Comparison of ENCODE assay signal across 15 cellular contexts in the genomic region with DNA sequence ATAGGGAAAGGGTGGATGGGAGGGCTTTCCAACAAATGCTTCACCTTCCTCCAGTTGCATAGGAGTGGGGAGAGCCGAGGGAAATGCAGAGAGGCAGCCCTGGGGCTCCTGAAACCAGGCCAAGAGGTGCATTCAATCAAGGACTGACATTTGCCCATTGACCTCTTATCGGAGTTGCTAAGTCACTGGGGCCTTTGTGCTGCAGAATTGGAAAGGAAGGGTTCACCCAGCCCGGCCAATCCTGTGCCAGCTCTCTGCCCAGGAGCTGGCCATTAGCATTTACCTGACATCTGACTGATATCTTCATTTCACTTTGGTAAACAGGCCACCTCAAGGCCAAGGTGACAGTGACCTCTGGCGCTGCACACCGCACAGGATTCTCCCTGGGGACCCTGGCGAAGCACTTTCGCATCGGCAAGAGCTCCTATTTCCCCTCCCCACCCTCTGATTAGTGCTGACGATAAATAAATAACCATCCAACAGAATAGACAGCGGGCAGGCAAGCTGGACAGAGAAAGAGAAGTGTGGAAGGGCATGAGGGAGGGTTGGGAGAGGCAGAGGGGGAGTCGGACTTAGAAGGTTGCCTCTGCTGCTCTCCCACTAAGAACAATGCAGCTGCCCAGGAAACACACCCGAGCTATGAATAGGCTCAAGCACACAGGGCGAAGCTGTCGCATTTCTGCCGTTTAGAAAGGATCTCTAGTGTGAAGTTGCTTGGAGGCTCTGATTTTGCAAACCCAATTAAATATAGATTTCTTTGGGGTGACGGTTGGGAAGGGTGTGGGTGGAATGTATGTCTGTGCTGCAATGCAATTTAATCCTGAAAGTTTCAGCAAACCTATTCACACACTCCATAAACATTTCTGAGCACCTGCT. TPM values are rescaled to one million over a fixed set of nuclear protein-coding genes. Genes with fewer than 3 reads are reported as not detected.
DNase-seq lines count a peak whose midpoint lies in the region; ATAC-seq and TF ChIP-seq lines count a peak whose summit lies in the region.
"Had no signal": no experiment of that assay in that cellular context is flagged by ENCODE, and none has a peak within 500 bp of the region (broad histone marks: within the 10 kb centered on the region; RNA-seq: fewer than 3 reads in every experiment).

No MANE protein-coding gene starts in this region.

- H3K4me2 ChIP-seq in neuronal stem cell (ENCODE audit: insufficient read depth, low read length, poor library complexity, severe bottlenecking), result no peak overlapping the region

- no peak overlapping the region for H4K8ac ChIP-seq in neuronal stem cell (ENCODE audit: low read depth, low read length)

- H3K23ac ChIP-seq in neuronal stem cell (ENCODE audit: low read depth, low read length, poor library complexity), result no peak overlapping the region

- peak overlapping the region in 5 of 12 donors; percentile 7 to 69 (median 47) for H3K27ac ChIP-seq in heart left ventricle
- peak overlapping the region in 1 of 2 donors; percentile 42 for H3K27ac ChIP-seq in right atrium auricular region
- H3K27ac ChIP-seq in iPS-20b (ENCODE audit: low read length), result peak overlapping the region; percentile 11
- H3K27ac ChIP-seq in neuronal stem cell (replicated peaks; ENCODE audit: low read length), result no peak overlapping the region

- H4K91ac ChIP-seq in neuronal stem cell (ENCODE audit: low read depth, low read length, poor library complexity), result no peak overlapping the region

- no peak overlapping the region for H2BK120ac ChIP-seq in neuronal stem cell (ENCODE audit: low read depth, low read length)

- peaks cover 0 to 34% (median 17%) of the 10 kb centered on the region in 12 donors for H3K4me1 ChIP-seq in heart left ventricle
- peaks cover 0 to 36% of the 10 kb centered on the region in 2 donors for H3K4me1 ChIP-seq in right atrium auricular region
- peaks cover 17% of the 10 kb centered on the region; the same call in 1 of the 2 replicates for H3K4me1 ChIP-seq in iPS-20b (ENCODE audit: insufficient read depth, low read length)
- H3K4me1 ChIP-seq in neuronal stem cell (ENCODE audit: control insufficient read depth in 2 of 2, insufficient read depth in 1 of 2, low read depth in 1 of 2, low read length in 2 of 2), result peaks cover 11 to 20% of the 10 kb centered on the region in 2 donors

- H2BK12ac ChIP-seq in neuronal stem cell (ENCODE audit: low read length), result no peak overlapping the region

- 31 to 45% (median 34%) methylated on average over 16 of the region's 16 CpGs for WGBS in heart left ventricle, 4 donors
- whole genome bisulfite sequencing in neuronal stem cell (ENCODE audit: extremely low coverage in 2 of 2, insufficient read length in 2 of 2, insufficient replicate concordance in 1 of 2), 2 donors, result no CpG with 5 or more reads among the region's 16 CpGs

- H3K79me1 ChIP-seq in neuronal stem cell (ENCODE audit: low read depth, low read length), result no peaks in the 10 kb centered on the region

- peak overlapping the region in 4 of 12 donors; percentile 6 to 22 (median 17) for H3K4me3 ChIP-seq in heart left ventricle
- no peak overlapping the region for H3K4me3 ChIP-seq in right atrium auricular region
- no peak overlapping the region for H3K4me3 ChIP-seq in iPS-20b (ENCODE audit: low read length)
- H3K4me3 ChIP-seq in neuronal stem cell (ENCODE audit: low read length in 2 of 2), result peak overlapping the region in 1 of 2 donors; percentile 6

- H2BK15ac ChIP-seq in neuronal stem cell (ENCODE audit: low read length), result no peak overlapping the region

- H3K9me3 ChIP-seq in heart left ventricle (peaks cover 0 to 15% (median 0%) of the 10 kb centered on the region in 12 donors), right atrium auricular region (peaks cover 0 to 7% of the 10 kb centered on the region in 2 donors), iPS-20b (ENCODE audit: insufficient read depth, low read depth, low read length) (peaks cover 8% of the 10 kb centered on the region; the same call in 1 of the 2 replicates), neuronal stem cell (replicated peaks in 1 of 2; ENCODE audit: control insufficient read depth in 2 of 2, insufficient read depth in 1 of 2, low read depth in 1 of 2, low read length in 2 of 2) (peaks cover 0 to 6% of the 10 kb centered on the region in 2 donors)

- peak overlapping the region; percentile 36 for H3K18ac ChIP-seq in neuronal stem cell (ENCODE audit: low read length)

- H3K9ac ChIP-seq in iPS-20b (ENCODE audit: low read depth, low read length), result no peak overlapping the region
- no peak overlapping the region for H3K9ac ChIP-seq in neuronal stem cell (ENCODE audit: low read depth, low read length, poor library complexity)

- DNase-seq in heart left ventricle (no peak), right atrium auricular region (ENCODE audit: low spot score) (no peak), neuronal stem cell (ENCODE audit: low spot score) (no peak), AML-193 (lab: John Stamatoyannopoulos, UW) (no peak), LoVo (ENCODE audit: low spot score) (no peak)
- DNase-seq: activated effector memory CD4-positive, alpha-beta T cell treated with anti-CD3 and anti-CD28 coated beads, Interleukin-2, amount 50 U/mL, for 16 hours; Caco-2; Karpas-422; mammary epithelial cell; NCI-H526 treated with DMSO at 0.1 percent for 48 hours; stimulated activated CD4-positive, alpha-beta T cell treated with anti-CD3 and anti-CD28 coated beads, Interleukin-15, amount 100 ng/mL, for 24 hours; SW 1271 had no signal

- H3K27me3 ChIP-seq in heart left ventricle (no peaks in the 10 kb centered on the region), right atrium auricular region (no peaks in the 10 kb centered on the region), iPS-20b (ENCODE audit: insufficient read depth, low read length) (no peaks in the 10 kb centered on the region), neuronal stem cell (ENCODE audit: control insufficient read depth in 3 of 3, insufficient read depth in 3 of 3, low read depth in 1 of 3, low read length in 3 of 3) (peaks cover 0 to 7% (median 0%) of the 10 kb centered on the region in 3 experiments)

- H3K14ac ChIP-seq in neuronal stem cell (ENCODE audit: low read length), result no peak overlapping the region

- H3K4ac ChIP-seq in neuronal stem cell (ENCODE audit: low read length), result no peak overlapping the region

- TF ChIP-seq POLR2A in heart left ventricle (IDR thresholded peaks at IDR 0.05), result no peak

- peak overlapping the region; percentile 68 for H2AFZ ChIP-seq in neuronal stem cell (ENCODE audit: low read length)

- H3K36me3 ChIP-seq in heart left ventricle, result no peaks in the 10 kb centered on the region
- no peaks in the 10 kb centered on the region for H3K36me3 ChIP-seq in right atrium auricular region
- no peaks in the 10 kb centered on the region for H3K36me3 ChIP-seq in iPS-20b (ENCODE audit: insufficient read depth, low read depth, low read length)
- H3K36me3 ChIP-seq in neuronal stem cell (replicated peaks in 1 of 2; ENCODE audit: control insufficient read depth in 2 of 2, insufficient read depth in 2 of 2, low read length in 2 of 2), result no peaks in the 10 kb centered on the region

- no peak for TF ChIP-seq CTCF in heart left ventricle (IDR thresholded peaks at IDR 0.05)
- no peak for TF ChIP-seq CTCF in right atrium auricular region (IDR thresholded peaks at IDR 0.05)

- H2AK5ac ChIP-seq in neuronal stem cell (ENCODE audit: low read depth, low read length), result no peak overlapping the region

- intact Hi-C loops in heart left ventricle (cut with DNase I), result loop anchor here in 1 of 10 donors (5.0 to 10.0 kb wide), 2 partner anchors 84 to 211 kb away; a partner anchor contains a TSS

- H2BK5ac ChIP-seq in neuronal stem cell (ENCODE audit: low read length), result no peak overlapping the region

- ATAC-seq in heart left ventricle (peak in 3 of 4 donors; percentile 31 to 59 (median 34)), HG02798 (IDR thresholded peaks at IDR 0.05; ENCODE audit: poor library complexity, unreplicated experiment) (no peak), GM21526 (IDR thresholded peaks at IDR 0.05; ENCODE audit: low FRiP score, unreplicated experiment) (no peak)

RNA-seq across cellular contexts. Expression of a gene that starts 57.1 kb away (rescaled TPM):
- total RNA-seq in heart left ventricle (10 to 100 TPM; 35.1 to 50.2 (median 38.3) TPM), right atrium auricular region (10 to 100 TPM; 36.9 to 43.2 TPM)
- 10 to 100 TPM; 21.6 to 51.0 TPM for polyA plus RNA-seq in heart left ventricle
- 171 TPM for polyA plus RNA-seq in neuronal stem cell (2013, experiment 1 of 2)
- 171 TPM for polyA plus RNA-seq in neuronal stem cell (2013, experiment 2 of 2)

Comparison
In these comparisons a context has a peak if more than half of its experiments do, and no peak if none do; other contexts are left out.
1. ATAC-seq: peak in heart left ventricle (3 of 4); none in HG02798 (single experiment) and GM21526 (single experiment).